Comparison of ENCODE assay signal across 8 cellular contexts in genomic region chr1:86429830-86430229, GRCh38.
A peak's percentile ranks its signal among the peaks of the same experiment; 100 is the strongest.
DNase-seq lines count a peak whose midpoint lies in the region; ATAC-seq and TF ChIP-seq lines count a peak whose summit lies in the region.

No MANE protein-coding gene starts in this region.

- no peak for ATAC-seq in GM21381 (IDR thresholded peaks at IDR 0.05; ENCODE audit: unreplicated experiment)

- H3K4me3 ChIP-seq in fibroblast of pulmonary artery (replicated peaks; ENCODE audit: low read depth, low read length) (no peak overlapping the region), retinal pigment epithelial cell (ENCODE audit: low read length) (no peak overlapping the region)

- DNase-seq in GM04503 (ENCODE audit: low read depth) (peak; percentile 90), RPMI8226 (peak; percentile 59), fibroblast of pulmonary artery (ENCODE audit: low read depth) (peak; percentile 98), retinal pigment epithelial cell (ENCODE audit: low read depth) (peak; percentile 75), NCI-H2029 treated with DMSO at 0.1 percent for 48 hours (lab: John Stamatoyannopoulos, UW) (no peak), DMS79 treated with DMSO at 0.1 percent for 48 hours (lab: John Stamatoyannopoulos, UW) (no peak), germinal center (ENCODE audit: low spot score) (no peak)

- no peak for TF ChIP-seq CTCF in fibroblast of pulmonary artery (IDR thresholded peaks at IDR 0.05; ENCODE audit: low read length, missing control alignments)
- TF ChIP-seq CTCF in retinal pigment epithelial cell (conservative IDR thresholded peaks at IDR 0.05; ENCODE audit: low read depth, low read length): no peak

Comparison
In these comparisons a context has a peak if more than half of its experiments do, and no peak if none do; other contexts are left out.
1. DNase-seq: peak in GM04503 (single experiment), RPMI8226 (single experiment), fibroblast of pulmonary artery (single experiment) and retinal pigment epithelial cell (single experiment); none in NCI-H2029 treated with DMSO at 0.1 percent for 48 hours (single experiment), DMS79 treated with DMSO at 0.1 percent for 48 hours (single experiment) and germinal center (single experiment).